Comparison of ENCODE assay signal across 24 cellular contexts in the genomic region with DNA sequence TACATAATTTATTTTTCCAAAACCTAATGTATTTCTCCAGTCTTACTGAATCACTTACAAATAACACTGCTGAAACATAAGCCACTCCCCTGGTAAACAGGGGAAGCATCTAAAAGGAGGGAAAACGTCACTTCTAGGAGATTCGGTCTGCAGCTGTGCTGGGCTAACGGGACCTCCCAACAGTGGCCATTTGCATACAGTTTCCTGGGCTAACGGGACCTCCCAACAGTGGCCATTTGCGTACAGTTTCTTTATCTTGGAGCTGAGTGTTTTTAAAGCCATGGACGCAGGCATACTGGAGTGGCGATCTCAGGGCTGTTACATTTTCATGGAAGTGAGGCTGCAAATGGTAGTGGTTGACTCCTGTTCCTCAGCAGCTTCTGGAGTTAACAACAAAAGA.
"Had no signal": no experiment of that assay in that cellular context is flagged by ENCODE, and none has a peak within 500 bp of the region (broad histone marks: within the 10 kb centered on the region; RNA-seq: fewer than 3 reads in every experiment).

No MANE protein-coding gene starts in this region.

- H3K9me3 Mint-ChIP-seq: neural crest cell had no signal

- H3K4me3 Mint-ChIP-seq: effector memory CD8-positive, alpha-beta T cell; memory B cell; mesothelial cell of epicardium; naive B cell; natural killer cell treated with Interleukin-12 subunit alpha and Interleukin-12 subunit beta and Interleukin-15 and Interleukin-18, amount 100 ng/mL, for 72 hours; neural crest cell; stimulated activated naive CD8-positive, alpha-beta T cell treated with anti-CD3 and anti-CD28 coated beads, Interleukin-15, amount 100 ng/mL, for 72 hours had no signal

- H3K27ac Mint-ChIP-seq: effector memory CD8-positive, alpha-beta T cell; memory B cell; mesothelial cell of epicardium; naive B cell; natural killer cell treated with Interleukin-12 subunit alpha and Interleukin-12 subunit beta and Interleukin-15 and Interleukin-18, amount 100 ng/mL, for 72 hours; stimulated activated naive CD8-positive, alpha-beta T cell treated with anti-CD3 and anti-CD28 coated beads, Interleukin-15, amount 100 ng/mL, for 72 hours had no signal

- H3K4me1 ChIP-seq: psoas muscle, spleen, suprapubic skin, transverse colon, upper lobe of right lung, uterus had no signal

- H3K9me3 ChIP-seq: mucosa of descending colon, psoas muscle, suprapubic skin, transverse colon, upper lobe of right lung, uterus had no signal

- H3K4me3 ChIP-seq: lung, mucosa of descending colon, psoas muscle, skin epidermis, spleen, suprapubic skin, transverse colon, upper lobe of right lung, uterus had no signal

- H3K36me3 ChIP-seq: spleen, suprapubic skin, transverse colon, upper lobe of right lung, uterus had no signal

- H3K4me1 Mint-ChIP-seq: memory B cell; naive B cell; stimulated activated naive CD8-positive, alpha-beta T cell treated with anti-CD3 and anti-CD28 coated beads, Interleukin-15, amount 100 ng/mL, for 72 hours had no signal

- H3K27ac ChIP-seq: psoas muscle, skin epidermis, spleen, suprapubic skin, transverse colon, upper lobe of right lung, uterus had no signal

- DNase-seq: cortex of kidney; effector memory CD8-positive, alpha-beta T cell; hypothalamus; kidney; mucosa of descending colon; naive B cell; posterior cingulate gyrus; psoas muscle; right cardiac atrium; spleen; stimulated activated CD4-positive, alpha-beta T cell treated with anti-CD3 and anti-CD28 coated beads, Interleukin-4, amount 100 ng/mL, for 4 hours; stimulated activated naive CD4-positive, alpha-beta T cell; stimulated activated naive CD8-positive, alpha-beta T cell treated with anti-CD3 and anti-CD28 coated beads, Interleukin-15, amount 100 ng/mL, for 72 hours; transverse colon; upper lobe of right lung; uterus had no signal

- ATAC-seq: effector memory CD8-positive, alpha-beta T cell; left lobe of liver; natural killer cell treated with Interleukin-12 subunit alpha and Interleukin-12 subunit beta and Interleukin-15 and Interleukin-18, amount 100 ng/mL, for 72 hours; psoas muscle; right cardiac atrium; stimulated activated naive CD8-positive, alpha-beta T cell treated with anti-CD3 and anti-CD28 coated beads, Interleukin-15, amount 100 ng/mL, for 72 hours; upper lobe of right lung had no signal

- H3K27me3 Mint-ChIP-seq: memory B cell had no signal

- H3K27me3 ChIP-seq: spleen, suprapubic skin, transverse colon, upper lobe of right lung, uterus had no signal

- H3K36me3 Mint-ChIP-seq: memory B cell; mesothelial cell of epicardium; naive B cell; natural killer cell treated with Interleukin-12 subunit alpha and Interleukin-12 subunit beta and Interleukin-15 and Interleukin-18, amount 100 ng/mL, for 72 hours had no signal
